ENCODE assay signal across 19 cellular contexts in genomic region chr1:244367399-244368114, GRCh38.
"Had no signal": no experiment of that assay in that cellular context is flagged by ENCODE, and none has a peak within 500 bp of the region (broad histone marks: within the 10 kb centered on the region; RNA-seq: fewer than 3 reads in every experiment).

No MANE protein-coding gene starts in this region.

- FAIRE-seq: bronchial epithelial cell had no signal

- H3K4me1 Mint-ChIP-seq: activated naive CD8-positive, alpha-beta T cell treated with anti-CD3 and anti-CD28 coated beads, Interleukin-2, amount 10 ng/mL, durations not matched to agents 7 days and 5 days; stimulated activated naive CD8-positive, alpha-beta T cell treated with anti-CD3 and anti-CD28 coated beads, Interleukin-15, amount 100 ng/mL, for 72 hours had no signal

- H3K9me3 ChIP-seq: colonic mucosa, lower lobe of right lung, right lobe of liver, tibial artery had no signal

- DNase-seq: activated naive CD4-positive, alpha-beta T cell treated with anti-CD3 and anti-CD28 coated beads for 36 hours; activated naive CD8-positive, alpha-beta T cell treated with anti-CD3 and anti-CD28 coated beads, Interleukin-2, amount 10 ng/mL, durations not matched to agents 7 days and 5 days; activated T-cell treated with anti-CD3 and anti-CD28 coated beads, Interleukin-2, amount 50 U/mL, for 24 hours; amygdala; colonic mucosa; foreskin fibroblast; lower lobe of right lung; occipital lobe; posterior cingulate gyrus; right lobe of liver; stimulated activated CD4-positive, alpha-beta T cell treated with anti-CD3 and anti-CD28 coated beads, Interleukin-1b, Interleukin-23, amount 100 ng/mL, for 48 hours; stimulated activated naive CD8-positive, alpha-beta T cell treated with anti-CD3 and anti-CD28 coated beads, Interleukin-15, amount 100 ng/mL, for 72 hours; T-helper 9 cell; tibial artery had no signal

- H3K36me3 Mint-ChIP-seq: activated naive CD8-positive, alpha-beta T cell treated with anti-CD3 and anti-CD28 coated beads, Interleukin-2, amount 10 ng/mL, durations not matched to agents 7 days and 5 days; natural killer cell treated with Interleukin-12 subunit alpha and Interleukin-12 subunit beta and Interleukin-15 and Interleukin-18, amount 100 ng/mL, for 72 hours had no signal

- H3K9me3 Mint-ChIP-seq: natural killer cell treated with Interleukin-12 subunit alpha and Interleukin-12 subunit beta and Interleukin-15 and Interleukin-18, amount 100 ng/mL, for 72 hours had no signal

- H3K27me3 Mint-ChIP-seq: activated naive CD8-positive, alpha-beta T cell treated with anti-CD3 and anti-CD28 coated beads, Interleukin-2, amount 10 ng/mL, durations not matched to agents 7 days and 5 days; activated T-cell treated with anti-CD3 and anti-CD28 coated beads, Interleukin-2, amount 50 U/mL, for 24 hours; natural killer cell treated with Interleukin-12 subunit alpha and Interleukin-12 subunit beta and Interleukin-15 and Interleukin-18, amount 100 ng/mL, for 72 hours; stimulated activated naive CD8-positive, alpha-beta T cell treated with anti-CD3 and anti-CD28 coated beads, Interleukin-15, amount 100 ng/mL, for 72 hours had no signal

- H3K4me1 ChIP-seq: colonic mucosa, lower lobe of right lung, right lobe of liver had no signal

- H3K4me3 ChIP-seq: colonic mucosa, lower lobe of right lung, right lobe of liver, skin epidermis, tibial artery had no signal

- ATAC-seq: left lobe of liver; natural killer cell treated with Interleukin-12 subunit alpha and Interleukin-12 subunit beta and Interleukin-15 and Interleukin-18, amount 100 ng/mL, for 72 hours; stimulated activated naive CD8-positive, alpha-beta T cell treated with anti-CD3 and anti-CD28 coated beads, Interleukin-15, amount 100 ng/mL, for 72 hours had no signal

- H3K36me3 ChIP-seq: colonic mucosa, lower lobe of right lung, right lobe of liver, tibial artery had no signal

- H3K27ac Mint-ChIP-seq: activated naive CD4-positive, alpha-beta T cell treated with anti-CD3 and anti-CD28 coated beads for 36 hours; activated naive CD8-positive, alpha-beta T cell treated with anti-CD3 and anti-CD28 coated beads, Interleukin-2, amount 10 ng/mL, durations not matched to agents 7 days and 5 days; activated T-cell treated with anti-CD3 and anti-CD28 coated beads, Interleukin-2, amount 50 U/mL, for 24 hours; activated T-helper 2 cell treated with anti-CD3 and anti-CD28 coated beads, Interferon-gamma antibody, Interleukin-2, Interleukin-4, amounts not matched to agents 10 μg/mL and 5 μg/mL and 100 μg/mL, durations not matched to agents 14 hours and 24 hours and 36 hours; stimulated activated naive CD8-positive, alpha-beta T cell treated with anti-CD3 and anti-CD28 coated beads, Interleukin-15, amount 100 ng/mL, for 72 hours had no signal

- H3K27me3 ChIP-seq: colonic mucosa, right lobe of liver, tibial artery had no signal

- H3K27ac ChIP-seq: colonic mucosa, lower lobe of right lung, right lobe of liver, skin epidermis, tibial artery had no signal

- H3K4me3 Mint-ChIP-seq: activated naive CD4-positive, alpha-beta T cell treated with anti-CD3 and anti-CD28 coated beads for 36 hours; activated naive CD8-positive, alpha-beta T cell treated with anti-CD3 and anti-CD28 coated beads, Interleukin-2, amount 10 ng/mL, durations not matched to agents 7 days and 5 days; activated T-cell treated with anti-CD3 and anti-CD28 coated beads, Interleukin-2, amount 50 U/mL, for 24 hours; natural killer cell treated with Interleukin-12 subunit alpha and Interleukin-12 subunit beta and Interleukin-15 and Interleukin-18, amount 100 ng/mL, for 72 hours; stimulated activated naive CD8-positive, alpha-beta T cell treated with anti-CD3 and anti-CD28 coated beads, Interleukin-15, amount 100 ng/mL, for 72 hours had no signal
